ENCODE assay signal across 8 cellular contexts in the genomic region with DNA sequence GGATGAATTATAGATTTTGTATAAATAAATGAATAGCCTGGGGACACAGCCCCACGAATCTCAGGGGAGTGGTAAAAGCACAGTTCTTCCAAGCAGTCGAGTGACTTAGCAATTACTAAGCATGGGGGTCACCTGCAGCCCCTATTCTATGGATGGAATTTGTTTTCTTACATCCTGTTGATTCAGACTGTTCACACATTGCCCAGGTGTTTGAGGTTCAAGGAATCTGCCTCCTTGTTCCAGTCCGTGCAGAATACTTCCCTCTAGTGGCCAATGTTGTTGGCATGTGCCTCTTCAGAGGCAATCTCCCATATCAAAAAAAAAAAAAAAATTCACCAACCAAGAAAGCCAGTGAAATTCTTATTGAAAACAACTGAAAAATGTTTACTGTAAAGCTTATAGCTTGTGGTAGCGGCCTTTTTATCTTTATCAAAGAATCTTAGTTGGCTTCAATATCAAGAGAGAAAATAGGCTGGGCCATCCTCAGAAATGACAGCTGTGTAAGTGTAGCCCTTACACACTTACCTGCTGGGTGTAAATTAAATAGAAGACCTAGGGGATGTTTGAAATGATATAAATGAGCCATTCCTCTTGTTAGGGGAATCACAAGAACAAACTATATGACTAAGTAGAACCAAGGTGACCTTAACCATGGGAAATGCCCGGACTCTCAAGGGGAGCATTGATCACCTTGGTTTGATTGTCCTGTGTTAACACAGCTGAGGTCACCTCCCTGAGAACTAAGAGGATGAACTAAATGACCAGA. TPM values are rescaled to one million over a fixed set of nuclear protein-coding genes. Genes with fewer than 3 reads are reported as not detected.
DNase-seq lines count a peak whose midpoint lies in the region; ATAC-seq and TF ChIP-seq lines count a peak whose summit lies in the region.

No MANE protein-coding gene starts in this region.

- H3K36me3 ChIP-seq in DOHH2 (ENCODE audit: control insufficient read depth, low read length) = no peaks in the 10 kb centered on the region
- H3K36me3 ChIP-seq in gastrocnemius medialis = no peaks in the 10 kb centered on the region

- ATAC-seq in activated naive CD8-positive, alpha-beta T cell treated with anti-CD3 and anti-CD28 coated beads, Interleukin-2, amount 10 ng/mL, durations not matched to agents 7 days and 5 days (ENCODE audit: low read depth) = peak; percentile 70
- ATAC-seq in left ventricle myocardium superior = peak; percentile 45
- peak in 1 of 2 donors; percentile 46 for ATAC-seq in gastrocnemius medialis

- peak; percentile 79 for TF ChIP-seq CTCF in DOHH2 (IDR thresholded peaks at IDR 0.05; ENCODE audit: low read depth, low read length, poor library complexity, severe bottlenecking)
- peak; percentile 87 for TF ChIP-seq CTCF in HFF-Myc (IDR thresholded peaks at IDR 0.05; ENCODE audit: low read depth, low read length, missing control alignments)
- TF ChIP-seq CTCF in gastrocnemius medialis (IDR thresholded peaks at IDR 0.05 in 4 of 5, conservative IDR thresholded peaks at IDR 0.05 in 1 of 5) = peak in 3 of 5 experiments; percentile 17 to 53 (median 34)

- H3F3A ChIP-seq in DOHH2 (ENCODE audit: control insufficient read depth, insufficient read depth) = no peaks in the 10 kb centered on the region

- H3K4me3 ChIP-seq in DOHH2 (ENCODE audit: low read length) = no peak overlapping the region
- H3K4me3 ChIP-seq in HFF-Myc (replicated peaks; ENCODE audit: low read depth, low read length) = no peak overlapping the region
- H3K4me3 ChIP-seq in gastrocnemius medialis = no peak overlapping the region

- no peaks in the 10 kb centered on the region for H3K9me2 ChIP-seq in DOHH2 (replicated peaks; ENCODE audit: control insufficient read depth, low read length)

- peaks cover 3% of the 10 kb centered on the region for H3K27me3 Mint-ChIP-seq in activated naive CD8-positive, alpha-beta T cell treated with anti-CD3 and anti-CD28 coated beads, Interleukin-2, amount 10 ng/mL, durations not matched to agents 7 days and 5 days

- H3K4me1 Mint-ChIP-seq in activated naive CD8-positive, alpha-beta T cell treated with anti-CD3 and anti-CD28 coated beads, Interleukin-2, amount 10 ng/mL, durations not matched to agents 7 days and 5 days = peaks cover 7% of the 10 kb centered on the region

- no peaks in the 10 kb centered on the region for H3K36me3 Mint-ChIP-seq in activated naive CD8-positive, alpha-beta T cell treated with anti-CD3 and anti-CD28 coated beads, Interleukin-2, amount 10 ng/mL, durations not matched to agents 7 days and 5 days

- no peak for TF ChIP-seq POLR2A in gastrocnemius medialis (IDR thresholded peaks at IDR 0.05)

- intact Hi-C loops in left ventricle myocardium superior (cut with micrococcal nuclease) (no loop called here), gastrocnemius medialis (cut with DNase I; ENCODE audit: low total_unique reads) (no loop called here)

- H3K9me3 ChIP-seq in DOHH2 (ENCODE audit: control insufficient read depth, insufficient read depth, low read length) = no peaks in the 10 kb centered on the region
- H3K9me3 ChIP-seq in gastrocnemius medialis = no peaks in the 10 kb centered on the region

- no peaks in the 10 kb centered on the region for H4K20me1 ChIP-seq in DOHH2 (ENCODE audit: control insufficient read depth, insufficient read depth, low read depth, low read length)

- no peak overlapping the region for H3K27ac Mint-ChIP-seq in activated naive CD8-positive, alpha-beta T cell treated with anti-CD3 and anti-CD28 coated beads, Interleukin-2, amount 10 ng/mL, durations not matched to agents 7 days and 5 days

- no peak overlapping the region for H3K4me2 ChIP-seq in DOHH2 (ENCODE audit: low read length)

- in situ Hi-C loops in gastrocnemius medialis (cut with MboI; ENCODE audit: low sequenced_read_pairs in 4 of 4) = loop anchor here in 1 of 4 donors (25.0 kb wide), 1 partner anchor 223 kb away; a partner anchor contains a TSS

- peak; percentile 62 for DNase-seq in HFF-Myc (ENCODE audit: extremely low read depth, low read depth)
- DNase-seq in NCI-H526 treated with DMSO at 0.1 percent for 48 hours (lab: John Stamatoyannopoulos, UW) = peak; percentile 70
- no peak for DNase-seq in activated naive CD8-positive, alpha-beta T cell treated with anti-CD3 and anti-CD28 coated beads, Interleukin-2, amount 10 ng/mL, durations not matched to agents 7 days and 5 days
- no peak for DNase-seq in left ventricle myocardium superior
- DNase-seq in gastrocnemius medialis = no peak
- no peak for DNase-seq in OCI-M2 (lab: John Stamatoyannopoulos, UW; ENCODE audit: unreplicated experiment)
- no peak for DNase-seq in GOT3 (lab: John Stamatoyannopoulos, UW)

- H3K4me3 Mint-ChIP-seq in activated naive CD8-positive, alpha-beta T cell treated with anti-CD3 and anti-CD28 coated beads, Interleukin-2, amount 10 ng/mL, durations not matched to agents 7 days and 5 days = no peak overlapping the region

- no peaks in the 10 kb centered on the region for H3K4me1 ChIP-seq in DOHH2 (ENCODE audit: control insufficient read depth, low read length)
- no peaks in the 10 kb centered on the region for H3K4me1 ChIP-seq in gastrocnemius medialis

- H3K79me2 ChIP-seq in DOHH2 (ENCODE audit: control insufficient read depth, low read length) = no peaks in the 10 kb centered on the region

- H3K27me3 ChIP-seq in DOHH2 (ENCODE audit: control insufficient read depth, low read length) (peaks cover 15% of the 10 kb centered on the region), gastrocnemius medialis (no peaks in the 10 kb centered on the region)

- POLR2A ChIA-PET in activated naive CD8-positive, alpha-beta T cell treated with anti-CD3 and anti-CD28 coated beads, Interleukin-2, amount 10 ng/mL, durations not matched to agents 7 days and 5 days (lab: Charles Lee) = interaction anchor here (1.1 kb wide), 1 partner anchor 14 kb away, joined by 4 read pairs; no protein-coding TSS in a partner anchor

- no peaks in the 10 kb centered on the region for H3K9me3 Mint-ChIP-seq in activated naive CD8-positive, alpha-beta T cell treated with anti-CD3 and anti-CD28 coated beads, Interleukin-2, amount 10 ng/mL, durations not matched to agents 7 days and 5 days

- H3K27ac ChIP-seq in DOHH2 (ENCODE audit: low read depth, low read length) (no peak overlapping the region), gastrocnemius medialis (no peak overlapping the region)

RNA-seq across cellular contexts. Expression of a gene that starts 7.8 kb away (rescaled TPM):
- not detected for total RNA-seq in activated naive CD8-positive, alpha-beta T cell treated with anti-CD3 and anti-CD28 coated beads, Interleukin-2, amount 10 ng/mL, durations not matched to agents 7 days and 5 days
- not detected for total RNA-seq in left ventricle myocardium superior
- not detected for total RNA-seq in gastrocnemius medialis

RNA-seq across cellular contexts. Expression of a gene that starts 41.3 kb away (rescaled TPM):
- total RNA-seq in activated naive CD8-positive, alpha-beta T cell treated with anti-CD3 and anti-CD28 coated beads, Interleukin-2, amount 10 ng/mL, durations not matched to agents 7 days and 5 days = not detected
- total RNA-seq in left ventricle myocardium superior (not detected), gastrocnemius medialis (not detected)

RNA-seq across cellular contexts. Expression of a gene that starts 50.6 kb away (rescaled TPM):
- not detected for total RNA-seq in activated naive CD8-positive, alpha-beta T cell treated with anti-CD3 and anti-CD28 coated beads, Interleukin-2, amount 10 ng/mL, durations not matched to agents 7 days and 5 days
- 0.22 TPM for total RNA-seq in left ventricle myocardium superior
- total RNA-seq in gastrocnemius medialis = not detected

Comparison
In these comparisons a context has a peak if more than half of its experiments do, and no peak if none do; other contexts are left out.
1. CTCF ChIP-seq: peak in every context shown above with its lines; median percentile 87 in HFF-Myc; 79 in DOHH2; 34 in gastrocnemius medialis.
2. DNase-seq: peak in HFF-Myc (single experiment) and NCI-H526 treated with DMSO at 0.1 percent for 48 hours (single experiment); none in activated naive CD8-positive, alpha-beta T cell treated with anti-CD3 and anti-CD28 coated beads, Interleukin-2, amount 10 ng/mL, durations not matched to agents 7 days and 5 days (single experiment), left ventricle myocardium superior (single experiment), gastrocnemius medialis (0 of 2), OCI-M2 (single experiment) and GOT3 (single experiment).